Comparison of ENCODE assay signal across 16 cellular contexts in the genomic region with DNA sequence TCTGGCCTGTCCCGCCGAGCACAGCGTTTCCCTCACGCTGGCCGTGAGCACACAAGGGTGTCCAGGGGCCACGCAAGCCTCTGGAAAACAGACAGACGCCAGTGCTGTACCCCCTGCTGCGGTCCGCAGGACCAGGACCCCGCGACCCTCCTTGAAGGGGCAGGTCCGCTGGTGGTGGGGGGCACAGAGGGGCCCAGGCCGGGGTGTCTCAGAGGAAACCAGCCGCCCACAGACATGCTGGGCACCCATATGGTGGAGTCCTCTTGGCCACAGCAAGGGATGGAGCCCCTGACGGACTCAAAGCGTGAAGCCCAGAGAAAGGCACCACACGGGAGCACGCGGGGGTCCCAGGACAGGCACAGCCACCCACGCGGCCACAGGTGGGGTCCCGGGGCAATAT. TPM values are rescaled to one million over a fixed set of nuclear protein-coding genes. Genes with fewer than 3 reads are reported as not detected.
A peak's percentile ranks its signal among the peaks of the same experiment; 100 is the strongest.
DNase-seq lines count a peak whose midpoint lies in the region; ATAC-seq and TF ChIP-seq lines count a peak whose summit lies in the region.
"Had no signal": no experiment of that assay in that cellular context is flagged by ENCODE, and none has a peak within 500 bp of the region (broad histone marks: within the 10 kb centered on the region; RNA-seq: fewer than 3 reads in every experiment).

No MANE protein-coding gene starts in this region.

- no peak overlapping the region for H2BK5ac ChIP-seq in neuronal stem cell (ENCODE audit: low read length)

- no peak overlapping the region for H3K18ac ChIP-seq in neuronal stem cell (ENCODE audit: low read length)

- peaks cover 58% of the 10 kb centered on the region for H3K4me1 Mint-ChIP-seq in dendritic cell treated with granulocyte-macrophage colony-stimulating factor and Interleukin-4, amounts not matched to agents 40 ng/mL and 50 ng/mL, for 4 days (ENCODE audit: low read depth)
- peaks cover 2% of the 10 kb centered on the region for H3K4me1 Mint-ChIP-seq in activated naive CD4-positive, alpha-beta T cell treated with anti-CD3 and anti-CD28 coated beads, Interleukin-2, amount 10 ng/mL, durations not matched to agents 7 days and 5 days

- intact Hi-C loops in right cardiac atrium (cut with DNase I) (no loop called here), heart right ventricle (cut with DNase I) (no loop called here)
- intact Hi-C loops in dendritic cell treated with granulocyte-macrophage colony-stimulating factor and Interleukin-4, amounts not matched to agents 40 ng/mL and 50 ng/mL, for 4 days (cut with micrococcal nuclease) = no loop called here

- CTCF ChIA-PET in activated naive CD4-positive, alpha-beta T cell treated with anti-CD3 and anti-CD28 coated beads, Interleukin-2, amount 10 ng/mL, durations not matched to agents 7 days and 5 days (lab: Charles Lee) = no interaction called here

- peaks cover 3% of the 10 kb centered on the region for H3K79me1 ChIP-seq in neuronal stem cell (ENCODE audit: low read depth, low read length)

- H3K4ac ChIP-seq in neuronal stem cell (ENCODE audit: low read length) = no peak overlapping the region

- H3K4me3 ChIP-seq in right cardiac atrium (ENCODE audit: low read length) = no peak overlapping the region
- no peak overlapping the region for H3K4me3 ChIP-seq in heart right ventricle
- no peak overlapping the region for H3K4me3 ChIP-seq in neuronal stem cell (ENCODE audit: low read length in 2 of 2)

- H2BK12ac ChIP-seq in neuronal stem cell (ENCODE audit: low read length) = no peak overlapping the region

- H3K36me3 ChIP-seq in heart right ventricle (no peaks in the 10 kb centered on the region), neuronal stem cell (replicated peaks in 1 of 2; ENCODE audit: control insufficient read depth in 2 of 2, insufficient read depth in 2 of 2, low read length in 2 of 2) (no peaks in the 10 kb centered on the region)
- H3K36me3 ChIP-seq: BE2C had no signal

- H3K27ac ChIP-seq in right cardiac atrium (ENCODE audit: low read length) = no peak overlapping the region
- no peak overlapping the region for H3K27ac ChIP-seq in heart right ventricle
- H3K27ac ChIP-seq in neuronal stem cell (replicated peaks; ENCODE audit: low read length) = no peak overlapping the region

- H3K9ac ChIP-seq in neuronal stem cell (ENCODE audit: low read depth, low read length, poor library complexity) = no peak overlapping the region

- H3K4me1 ChIP-seq in right cardiac atrium (ENCODE audit: control insufficient read depth, insufficient read depth, low read length) (no peaks in the 10 kb centered on the region), heart right ventricle (peaks cover 4 to 31% (median 20%) of the 10 kb centered on the region in 9 donors), neuronal stem cell (ENCODE audit: control insufficient read depth in 2 of 2, insufficient read depth in 1 of 2, low read depth in 1 of 2, low read length in 2 of 2) (peaks cover under 1 to 10% of the 10 kb centered on the region in 2 donors)

- no peaks in the 10 kb centered on the region for H3K36me3 Mint-ChIP-seq in dendritic cell treated with granulocyte-macrophage colony-stimulating factor and Interleukin-4, amounts not matched to agents 40 ng/mL and 50 ng/mL, for 4 days (ENCODE audit: low read depth)
- no peaks in the 10 kb centered on the region for H3K36me3 Mint-ChIP-seq in activated naive CD4-positive, alpha-beta T cell treated with anti-CD3 and anti-CD28 coated beads, Interleukin-2, amount 10 ng/mL, durations not matched to agents 7 days and 5 days
- H3K36me3 Mint-ChIP-seq: CD4-positive, CD25-positive, alpha-beta regulatory T cell; CD8-positive, alpha-beta memory T cell had no signal

- ATAC-seq in right cardiac atrium (no peak), heart right ventricle (no peak)
- ATAC-seq: HCT116 had no signal

- H3K9me3 Mint-ChIP-seq in dendritic cell treated with granulocyte-macrophage colony-stimulating factor and Interleukin-4, amounts not matched to agents 40 ng/mL and 50 ng/mL, for 4 days = no peaks in the 10 kb centered on the region
- H3K9me3 Mint-ChIP-seq in activated naive CD4-positive, alpha-beta T cell treated with anti-CD3 and anti-CD28 coated beads, Interleukin-2, amount 10 ng/mL, durations not matched to agents 7 days and 5 days = no peaks in the 10 kb centered on the region
- H3K9me3 Mint-ChIP-seq: CD4-positive, CD25-positive, alpha-beta regulatory T cell; CD8-positive, alpha-beta memory T cell had no signal

- no peak overlapping the region for H2BK120ac ChIP-seq in neuronal stem cell (ENCODE audit: low read depth, low read length)

- no peak overlapping the region for H4K91ac ChIP-seq in neuronal stem cell (ENCODE audit: low read depth, low read length, poor library complexity)

- H3K23ac ChIP-seq in neuronal stem cell (ENCODE audit: low read depth, low read length, poor library complexity) = peak overlapping the region; percentile 45

- no peak for TF ChIP-seq CTCF in heart right ventricle (IDR thresholded peaks at IDR 0.05)

- peak overlapping the region; percentile 48 for H3K27ac Mint-ChIP-seq in dendritic cell treated with granulocyte-macrophage colony-stimulating factor and Interleukin-4, amounts not matched to agents 40 ng/mL and 50 ng/mL, for 4 days
- H3K27ac Mint-ChIP-seq in activated naive CD4-positive, alpha-beta T cell treated with anti-CD3 and anti-CD28 coated beads, Interleukin-2, amount 10 ng/mL, durations not matched to agents 7 days and 5 days = no peak overlapping the region
- H3K27ac Mint-ChIP-seq: CD4-positive, CD25-positive, alpha-beta regulatory T cell; CD8-positive, alpha-beta memory T cell; HFFc6 had no signal

- no peak overlapping the region for H3K14ac ChIP-seq in neuronal stem cell (ENCODE audit: low read length)

- DNase-seq in right cardiac atrium (peak in 2 of 3 donors; percentile 34 to 40), heart right ventricle (no peak), neuronal stem cell (ENCODE audit: low spot score) (no peak), COLO668 (lab: John Stamatoyannopoulos, UW; ENCODE audit: unreplicated experiment) (no peak), medulla oblongata (ENCODE audit: extremely low spot score) (no peak)
- DNase-seq in activated naive CD4-positive, alpha-beta T cell treated with anti-CD3 and anti-CD28 coated beads, Interleukin-2, amount 10 ng/mL, durations not matched to agents 7 days and 5 days = no peak
- DNase-seq: BE2C; C1 segment of cervical spinal cord; Caco-2; CD4-positive, CD25-positive, alpha-beta regulatory T cell; CD8-positive, alpha-beta memory T cell; GOT3; HFFc6; IMR-90 had no signal

- peaks cover 51% of the 10 kb centered on the region for H3K27me3 Mint-ChIP-seq in dendritic cell treated with granulocyte-macrophage colony-stimulating factor and Interleukin-4, amounts not matched to agents 40 ng/mL and 50 ng/mL, for 4 days
- peaks cover 46% of the 10 kb centered on the region for H3K27me3 Mint-ChIP-seq in activated naive CD4-positive, alpha-beta T cell treated with anti-CD3 and anti-CD28 coated beads, Interleukin-2, amount 10 ng/mL, durations not matched to agents 7 days and 5 days

- H2AFZ ChIP-seq in neuronal stem cell (ENCODE audit: low read length) = no peak overlapping the region

- no peak overlapping the region for H3K4me2 ChIP-seq in neuronal stem cell (ENCODE audit: insufficient read depth, low read length, poor library complexity, severe bottlenecking)

- no peaks in the 10 kb centered on the region for H3K27me3 ChIP-seq in right cardiac atrium (ENCODE audit: control insufficient read depth, insufficient read depth)
- peaks cover 0 to 11% (median 0%) of the 10 kb centered on the region in 7 donors for H3K27me3 ChIP-seq in heart right ventricle
- H3K27me3 ChIP-seq in neuronal stem cell (ENCODE audit: control insufficient read depth in 3 of 3, insufficient read depth in 3 of 3, low read depth in 1 of 3, low read length in 3 of 3) = peaks cover 0 to 20% (median 3%) of the 10 kb centered on the region in 3 experiments
- H3K27me3 ChIP-seq: BE2C had no signal

- 95% methylated on average over 22 of the region's 22 CpGs for WGBS in right cardiac atrium
- WGBS in heart right ventricle, 2 donors = 96 to 97% methylated on average over 22 of the region's 22 CpGs
- WGBS in neuronal stem cell (ENCODE audit: extremely low coverage in 2 of 2, insufficient read length in 2 of 2, insufficient replicate concordance in 1 of 2), 2 donors = no CpG with 5 or more reads among the region's 22 CpGs

- H4K8ac ChIP-seq in neuronal stem cell (ENCODE audit: low read depth, low read length) = no peak overlapping the region

- no peak overlapping the region for H2AK5ac ChIP-seq in neuronal stem cell (ENCODE audit: low read depth, low read length)

- H3K4me3 Mint-ChIP-seq in dendritic cell treated with granulocyte-macrophage colony-stimulating factor and Interleukin-4, amounts not matched to agents 40 ng/mL and 50 ng/mL, for 4 days = no peak overlapping the region
- no peak overlapping the region for H3K4me3 Mint-ChIP-seq in activated naive CD4-positive, alpha-beta T cell treated with anti-CD3 and anti-CD28 coated beads, Interleukin-2, amount 10 ng/mL, durations not matched to agents 7 days and 5 days
- H3K4me3 Mint-ChIP-seq: CD4-positive, CD25-positive, alpha-beta regulatory T cell; CD8-positive, alpha-beta memory T cell; HFFc6 had no signal

- H3K9me3 ChIP-seq in right cardiac atrium (ENCODE audit: control insufficient read depth, low read length) (no peaks in the 10 kb centered on the region), heart right ventricle (no peaks in the 10 kb centered on the region), neuronal stem cell (replicated peaks in 1 of 2; ENCODE audit: control insufficient read depth in 2 of 2, insufficient read depth in 1 of 2, low read depth in 1 of 2, low read length in 2 of 2) (peaks cover under 1 to 8% of the 10 kb centered on the region in 2 donors)
- H3K9me3 ChIP-seq: BE2C, Caco-2 had no signal

- no peak overlapping the region for H2BK15ac ChIP-seq in neuronal stem cell (ENCODE audit: low read length)

RNA-seq across cellular contexts. Expression of a gene that starts 34.4 kb away (rescaled TPM):
- total RNA-seq in right cardiac atrium = 10 to 100 TPM; 57.3 to 77.1 (median 70.9) TPM
- polyA plus RNA-seq in right cardiac atrium = 67.9 TPM
- 10 to 100 TPM; 56.0 to 90.1 (median 70.9) TPM for total RNA-seq in heart right ventricle
- 100 to 1,000 TPM in 1 of 2 donors, 10 to 100 TPM in 1; 39.0 to 134 TPM for polyA plus RNA-seq in heart right ventricle
- 12.8 TPM for polyA plus RNA-seq in neuronal stem cell (2013, experiment 1 of 2)
- 14.7 TPM for polyA plus RNA-seq in neuronal stem cell (2013, experiment 2 of 2)

Comparison
In these comparisons a context has a peak if more than half of its experiments do, and no peak if none do; other contexts are left out.
1. DNase-seq: peak in right cardiac atrium (2 of 3); none in heart right ventricle (0 of 2), neuronal stem cell (single experiment), COLO668 (single experiment), medulla oblongata (single experiment) and activated naive CD4-positive, alpha-beta T cell treated with anti-CD3 and anti-CD28 coated beads, Interleukin-2, amount 10 ng/mL, durations not matched to agents 7 days and 5 days (single experiment).